In the genomic region with DNA sequence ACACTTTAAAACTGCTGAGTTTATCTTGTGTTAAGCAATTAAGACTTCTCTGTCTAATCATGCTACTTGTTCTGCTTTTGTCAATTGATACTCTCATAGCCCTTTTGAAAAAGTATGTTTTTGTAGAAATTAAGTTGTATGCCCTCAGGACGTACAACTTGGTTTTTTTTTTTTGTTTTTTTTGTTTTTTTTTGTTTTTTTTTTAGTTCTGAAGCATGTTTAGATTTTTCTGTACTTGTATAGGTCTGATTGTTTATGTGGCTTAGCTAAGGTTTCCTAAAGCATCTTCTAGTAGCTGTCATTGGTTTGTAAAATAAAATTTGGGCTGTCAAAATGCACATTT, we compare ENCODE assay signal across 1 cellular context.
TF ChIP-seq lines count a peak whose summit lies in the region.

No MANE protein-coding gene starts in this region.

TF ChIP-seq in WTC11, 78 proteins besides CTCF, POLR2A, EP300 and RAD21 (continued from another document):
- TF ChIP-seq, protein P1, sequence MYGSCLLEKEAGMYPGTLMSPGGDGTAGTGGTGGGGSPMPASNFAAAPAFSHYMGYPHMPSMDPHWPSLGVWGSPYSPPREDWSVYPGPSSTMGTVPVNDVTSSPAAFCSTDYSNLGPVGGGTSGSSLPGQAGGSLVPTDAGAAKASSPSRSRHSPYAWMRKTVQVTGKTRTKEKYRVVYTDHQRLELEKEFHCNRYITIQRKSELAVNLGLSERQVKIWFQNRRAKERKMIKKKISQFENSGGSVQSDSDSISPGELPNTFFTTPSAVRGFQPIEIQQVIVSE (CRISPR knock-in tag; IDR thresholded peaks at IDR 0.05; ENCODE audit: borderline replicate concordance): no peak
